In the genomic region with DNA sequence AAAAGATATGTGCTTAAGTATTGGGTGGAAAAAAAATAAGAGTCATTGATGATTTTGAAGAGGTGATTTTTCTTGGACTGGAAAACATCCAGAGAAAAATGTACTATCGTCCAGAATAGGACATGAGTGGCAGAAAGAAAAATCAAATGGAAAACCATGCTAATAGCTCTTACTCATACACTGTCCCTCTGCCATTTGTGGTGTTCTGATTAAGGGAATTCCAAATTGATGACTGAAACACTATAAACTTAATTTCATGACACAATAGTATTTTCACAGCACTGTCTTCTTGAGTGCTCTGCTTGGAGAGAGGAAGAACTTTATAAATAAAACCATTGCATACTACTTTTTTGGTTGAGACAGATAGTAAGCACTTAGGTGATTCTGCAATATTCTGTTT, we compare ENCODE assay signal across 14 cellular contexts.
DNase-seq lines count a peak whose midpoint lies in the region; TF ChIP-seq lines count a peak whose summit lies in the region.
"Had no signal": no experiment of that assay in that cellular context is flagged by ENCODE, and none has a peak within 500 bp of the region (broad histone marks: within the 10 kb centered on the region; RNA-seq: fewer than 3 reads in every experiment).

No MANE protein-coding gene starts in this region.

- H3K9me3 Mint-ChIP-seq in nephron progenitor cell = peaks cover 7% of the 10 kb centered on the region
- peaks cover 0 to 3% (median 0%) of the 10 kb centered on the region in 7 donors for H3K9me3 Mint-ChIP-seq in CD14-positive monocyte

- H3K27ac Mint-ChIP-seq in nephron progenitor cell = no peak overlapping the region
- no peak overlapping the region for H3K27ac Mint-ChIP-seq in CD14-positive monocyte
- H3K27ac Mint-ChIP-seq: T-helper 1 cell treated with Interleukin-12 subunit alpha and Interleukin-12 subunit beta and Interleukin-4 antibody, amounts not matched to agents 30 μg/mL and 1 μg/mL, for 36 hours had no signal

- intact Hi-C loops in CD14-positive monocyte (cut with micrococcal nuclease) = no loop called here

- H3K27me3 Mint-ChIP-seq in nephron progenitor cell (ENCODE audit: low read depth, poor library complexity) (no peaks in the 10 kb centered on the region), CD14-positive monocyte (ENCODE audit: low read depth in 3 of 3) (no peaks in the 10 kb centered on the region)

- H3K4me3 ChIP-seq in cardiac fibroblast (replicated peaks in 1 of 2; ENCODE audit: low read depth in 2 of 2, low read length in 2 of 2) = no peak overlapping the region
- H3K4me3 ChIP-seq: esophagus muscularis mucosa, sigmoid colon had no signal

- H3K36me3 Mint-ChIP-seq in nephron progenitor cell (ENCODE audit: low read depth) = peaks cover 23% of the 10 kb centered on the region
- peaks cover 39 to 59% of the 10 kb centered on the region in 2 donors for H3K36me3 Mint-ChIP-seq in CD14-positive monocyte

- no peaks in the 10 kb centered on the region for H3K4me1 Mint-ChIP-seq in nephron progenitor cell
- H3K4me1 Mint-ChIP-seq in CD14-positive monocyte = peaks cover 29% of the 10 kb centered on the region

- TF ChIP-seq CTCF in cardiac fibroblast (IDR thresholded peaks at IDR 0.05; ENCODE audit: low read depth, low read length) (no peak), nephron progenitor cell (IDR thresholded peaks at IDR 0.05) (no peak), CD14-positive monocyte (IDR thresholded peaks at IDR 0.05) (no peak)

- DNase-seq in AG20443 (ENCODE audit: low spot score) (peak; percentile 67), LHCN-M2 (ENCODE audit: low read depth) (peak; percentile 79), cardiac fibroblast (ENCODE audit: low read depth in 2 of 2) (peak; percentile 53 to 56), myocyte (ENCODE audit: low read depth) (peak; percentile 83), NCI-H1694 (lab: John Stamatoyannopoulos, UW) (no peak), DMS153 (lab: John Stamatoyannopoulos, UW) (no peak), nephron progenitor cell (no peak), CD14-positive monocyte (ENCODE audit: low spot score) (no peak)
- DNase-seq: activated CD4-positive, alpha-beta T cell treated with anti-CD3 and anti-CD28 coated beads, Interleukin-2, amount 50 U/mL, for 4 hours; activated effector memory CD4-positive, alpha-beta T cell treated with Interleukin-2 at 50 U/mL for 16 hours; NCI-H345; sigmoid colon had no signal

- H3K4me3 Mint-ChIP-seq in nephron progenitor cell (no peak overlapping the region), CD14-positive monocyte (no peak overlapping the region)
- H3K4me3 Mint-ChIP-seq: T-helper 1 cell treated with Interleukin-12 subunit alpha and Interleukin-12 subunit beta and Interleukin-4 antibody, amounts not matched to agents 30 μg/mL and 1 μg/mL, for 36 hours had no signal

Comparison
In these comparisons a context has a peak if more than half of its experiments do, and no peak if none do; other contexts are left out.
1. DNase-seq: peak in AG20443 (single experiment), LHCN-M2 (single experiment), cardiac fibroblast (2 of 2) and myocyte (single experiment); none in NCI-H1694 (single experiment), DMS153 (single experiment), nephron progenitor cell (single experiment) and CD14-positive monocyte (single experiment).